Comparison of ENCODE assay signal across 21 cellular contexts in genomic region chr4:82718067-82718935, GRCh38.
DNase-seq lines count a peak whose midpoint lies in the region; ATAC-seq, FAIRE-seq and TF ChIP-seq lines count a peak whose summit lies in the region.
"Had no signal": no experiment of that assay in that cellular context is flagged by ENCODE, and none has a peak within 500 bp of the region (broad histone marks: within the 10 kb centered on the region; RNA-seq: fewer than 3 reads in every experiment).

No MANE protein-coding gene starts in this region.

- peak overlapping the region in 6 of 12 donors; percentile 8 to 48 (median 34) for H3K27ac ChIP-seq in heart left ventricle
- peak overlapping the region in 1 of 2 donors; percentile 39 for H3K27ac ChIP-seq in uterus
- H3K27ac ChIP-seq: 22Rv1, SK-N-MC had no signal

- WGBS in heart left ventricle, 4 donors, result 59 to 71% (median 67%) methylated on average over 7 of the region's 7 CpGs

- peak overlapping the region in 1 of 12 donors; percentile 5 for H3K4me3 ChIP-seq in heart left ventricle
- H3K4me3 ChIP-seq in uterus, result no peak overlapping the region
- H3K4me3 ChIP-seq: MG63, SK-N-MC had no signal

- intact Hi-C loops in heart left ventricle (cut with DNase I), result no loop called here
- intact Hi-C loops in uterus (cut with DNase I; ENCODE audit: low total_unique reads), result no loop called here

- TF ChIP-seq POLR2A in heart left ventricle (IDR thresholded peaks at IDR 0.05) (no peak), uterus (IDR thresholded peaks at IDR 0.05) (no peak)

- H3K36me3 ChIP-seq in heart left ventricle (no peaks in the 10 kb centered on the region), uterus (no peaks in the 10 kb centered on the region)
- H3K36me3 ChIP-seq: MG63 had no signal

- H3K9me3 ChIP-seq in heart left ventricle (no peaks in the 10 kb centered on the region), uterus (no peaks in the 10 kb centered on the region)
- H3K9me3 ChIP-seq: MG63 had no signal

- no peak for TF ChIP-seq CTCF in heart left ventricle (IDR thresholded peaks at IDR 0.05)
- no peak for TF ChIP-seq CTCF in uterus (IDR thresholded peaks at IDR 0.05)

- DNase-seq in SIG-M5 treated with dmso at 0.1 percent for 504 hours (lab: John Stamatoyannopoulos, UW; ENCODE audit: unreplicated experiment) (peak; percentile 1), SIG-M5 (lab: John Stamatoyannopoulos, UW) (no peak), heart left ventricle (peak in 2 of 5 donors; percentile 44 to 49), midbrain (lab: John Stamatoyannopoulos, UW) (peak; percentile 61), uterus (peak; percentile 56 to 67), HTR-8/SVneo (ENCODE audit: insufficient read length, low spot score) (no peak), DMS53 treated with DMSO at 0.1 percent for 48 hours (lab: John Stamatoyannopoulos, UW; ENCODE audit: unreplicated experiment) (no peak)
- DNase-seq: activated CD4-positive, alpha-beta T cell treated with anti-CD3 and anti-CD28 coated beads, Interleukin-2, amount 50 U/mL, for 4 hours; activated naive CD8-positive, alpha-beta T cell treated with anti-CD3 and anti-CD28 coated beads for 36 hours; activated T-cell treated with anti-CD3 and anti-CD28 coated beads, Interleukin-2, amount 50 U/mL, for 24 hours; CD4-positive, alpha-beta memory T cell; MG63; NCI-H187 treated with DMSO at 0.1 percent for 48 hours; NCI-H510A treated with DMSO at 0.1 percent for 48 hours; OCI-M1 had no signal

- FAIRE-seq in HTR-8/SVneo (lab: Jason Lieb, UNC), result no peak
- FAIRE-seq: endothelial cell of umbilical vein, H54, keratinocyte had no signal

- ATAC-seq in heart left ventricle (peak in 3 of 4 donors; percentile 50 to 86 (median 86)), HG03039 (IDR thresholded peaks at IDR 0.05; ENCODE audit: unreplicated experiment) (no peak)

- H3K27me3 ChIP-seq in heart left ventricle, result no peaks in the 10 kb centered on the region
- H3K27me3 ChIP-seq in uterus, result no peaks in the 10 kb centered on the region
- H3K27me3 ChIP-seq: MG63 had no signal

- H3K4me1 ChIP-seq in heart left ventricle, result peaks cover 0 to 28% (median 4%) of the 10 kb centered on the region in 12 donors
- no peaks in the 10 kb centered on the region for H3K4me1 ChIP-seq in uterus

Comparison
In these comparisons a context has a peak if more than half of its experiments do, and no peak if none do; other contexts are left out.
1. DNase-seq: peak in SIG-M5 treated with dmso at 0.1 percent for 504 hours (single experiment), midbrain (single experiment) and uterus (2 of 2); none in SIG-M5 (single experiment), HTR-8/SVneo (single experiment) and DMS53 treated with DMSO at 0.1 percent for 48 hours (single experiment).